Comparison of ENCODE assay signal across 34 cellular contexts in genomic region chr2:56803596-56803995, GRCh38.
"Had no signal": no experiment of that assay in that cellular context is flagged by ENCODE, and none has a peak within 500 bp of the region (broad histone marks: within the 10 kb centered on the region; RNA-seq: fewer than 3 reads in every experiment).

No MANE protein-coding gene starts in this region.

- DNase-seq: Karpas-422, Kasumi-1, KG1, MG63, MM.1S, MV-4-11, NCI-H1048, NCI-H1092, NCI-H1092 treated with DMSO at 0.1 percent for 48 hours, NCI-H1105, NCI-H1105 treated with DMSO at 0.1 percent for 48 hours, NCI-H1417, NCI-H1417 treated with DMSO at 0.1 percent for 48 hours, NCI-H1436, NCI-H1436 treated with DMSO at 0.1 percent for 48 hours, NCI-H146, NCI-H1694, NCI-H1694 treated with DMSO at 0.1 percent for 48 hours, NCI-H187, NCI-H187 treated with DMSO at 0.1 percent for 48 hours, NCI-H1930, NCI-H2029, NCI-H2029 treated with DMSO at 0.1 percent for 48 hours, NCI-H2081, NCI-H2081 treated with DMSO at 0.1 percent for 48 hours, NCI-H2107, NCI-H2171, NCI-H2171 treated with DMSO at 0.1 percent for 48 hours, NCI-H2227 treated with DMSO at 0.1 percent for 48 hours, NCI-H226, NCI-H345, NCI-H446, NCI-H446 treated with DMSO at 0.1 percent for 48 hours, NCI-H510A had no signal
